In genomic region chr5:84872768-84873167, GRCh38 we compare ENCODE assay signal across 26 cellular contexts.
"Had no signal": no experiment of that assay in that cellular context is flagged by ENCODE, and none has a peak within 500 bp of the region (broad histone marks: within the 10 kb centered on the region; RNA-seq: fewer than 3 reads in every experiment).

No MANE protein-coding gene starts in this region.

- FAIRE-seq: endometrium, islet of Langerhans, keratinocyte had no signal

- ATAC-seq: effector memory CD8-positive, alpha-beta T cell; esophagus mucosa; gastrocnemius medialis; heart right ventricle; left cardiac atrium; left lung; left ventricle myocardium superior; lower lobe of right lung; naive thymus-derived CD4-positive, alpha-beta T cell had no signal

- H3K4me1 ChIP-seq: colonic mucosa, esophagus squamous epithelium, gastrocnemius medialis, heart right ventricle, left lung, lower lobe of right lung had no signal

- H3K36me3 ChIP-seq: colonic mucosa, esophagus squamous epithelium, gastrocnemius medialis, heart right ventricle, left lung, lower lobe of right lung had no signal

- DNase-seq: colonic mucosa; cortex of kidney; effector CD8-positive, alpha-beta T cell; effector memory CD8-positive, alpha-beta T cell; endodermal cell; erythroblast; esophagus squamous epithelium; foreskin fibroblast; foreskin melanocyte; gastrocnemius medialis; glutamatergic neuron; head of caudate nucleus; heart right ventricle; hippocampal formation; left cardiac atrium; left lung; left ventricle myocardium superior; lower lobe of right lung; mesenchymal stem cell; midbrain; naive thymus-derived CD4-positive, alpha-beta T cell had no signal

- H3K4me3 ChIP-seq: colonic mucosa, esophagus squamous epithelium, gastrocnemius medialis, heart right ventricle, left lung, lower lobe of right lung had no signal

- H3K9me3 ChIP-seq: colonic mucosa, esophagus squamous epithelium, gastrocnemius medialis, left lung, lower lobe of right lung had no signal

- H3K27ac ChIP-seq: colonic mucosa, epithelial cell of prostate, esophagus squamous epithelium, gastrocnemius medialis, heart right ventricle, left lung, lower lobe of right lung had no signal

- H3K27me3 ChIP-seq: colonic mucosa, esophagus squamous epithelium, gastrocnemius medialis, heart right ventricle, left lung had no signal
